ENCODE assay signal across 1 cellular context in the genomic region with DNA sequence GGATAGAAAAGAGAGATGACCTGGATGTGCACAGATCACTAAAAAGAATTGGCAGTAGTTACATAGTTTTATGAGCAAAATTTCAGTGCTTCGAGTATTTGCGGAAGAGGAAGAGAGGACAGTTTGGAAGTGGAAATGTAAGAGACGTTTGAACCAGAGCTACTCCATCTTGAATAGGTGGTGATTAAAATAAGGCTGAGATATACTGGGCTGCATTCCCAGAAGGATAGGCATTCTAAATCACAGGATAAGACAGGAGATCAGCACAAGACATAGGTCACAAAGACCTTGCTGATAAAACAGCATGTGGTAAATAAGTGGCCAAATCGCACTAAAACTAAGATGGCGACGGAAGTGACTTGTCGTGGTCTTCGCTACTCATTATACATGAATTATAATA.
TF ChIP-seq lines count a peak whose summit lies in the region.

No MANE protein-coding gene starts in this region.

TF ChIP-seq in K562, 482 proteins besides CTCF, POLR2A, EP300 and RAD21 (continued from another document):
- TF ChIP-seq, protein P1, sequence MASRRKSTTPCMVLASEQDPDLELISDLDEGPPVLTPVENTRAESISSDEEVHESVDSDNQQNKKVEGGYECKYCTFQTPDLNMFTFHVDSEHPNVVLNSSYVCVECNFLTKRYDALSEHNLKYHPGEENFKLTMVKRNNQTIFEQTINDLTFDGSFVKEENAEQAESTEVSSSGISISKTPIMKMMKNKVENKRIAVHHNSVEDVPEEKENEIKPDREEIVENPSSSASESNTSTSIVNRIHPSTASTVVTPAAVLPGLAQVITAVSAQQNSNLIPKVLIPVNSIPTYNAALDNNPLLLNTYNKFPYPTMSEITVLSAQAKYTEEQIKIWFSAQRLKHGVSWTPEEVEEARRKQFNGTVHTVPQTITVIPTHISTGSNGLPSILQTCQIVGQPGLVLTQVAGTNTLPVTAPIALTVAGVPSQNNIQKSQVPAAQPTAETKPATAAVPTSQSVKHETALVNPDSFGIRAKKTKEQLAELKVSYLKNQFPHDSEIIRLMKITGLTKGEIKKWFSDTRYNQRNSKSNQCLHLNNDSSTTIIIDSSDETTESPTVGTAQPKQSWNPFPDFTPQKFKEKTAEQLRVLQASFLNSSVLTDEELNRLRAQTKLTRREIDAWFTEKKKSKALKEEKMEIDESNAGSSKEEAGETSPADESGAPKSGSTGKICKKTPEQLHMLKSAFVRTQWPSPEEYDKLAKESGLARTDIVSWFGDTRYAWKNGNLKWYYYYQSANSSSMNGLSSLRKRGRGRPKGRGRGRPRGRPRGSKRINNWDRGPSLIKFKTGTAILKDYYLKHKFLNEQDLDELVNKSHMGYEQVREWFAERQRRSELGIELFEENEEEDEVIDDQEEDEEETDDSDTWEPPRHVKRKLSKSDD (conservative IDR thresholded peaks at IDR 0.05; ENCODE audit: low read length): no peak
- TF ChIP-seq HMGN3 (IDR thresholded peaks at IDR 0.05; ENCODE audit: borderline replicate concordance, extremely low read depth, insufficient read length, low read depth, low read length): no peak
- TF ChIP-seq NFRKB (IDR thresholded peaks at IDR 0.05; ENCODE audit: low read depth): no peak
- TF ChIP-seq FOXJ3 (CRISPR knock-in tag; IDR thresholded peaks at IDR 0.05): no peak
- TF ChIP-seq TCF7 (IDR thresholded peaks at IDR 0.05; ENCODE audit: borderline replicate concordance): no peak
- no peak for TF ChIP-seq GATAD2B (IDR thresholded peaks at IDR 0.05; ENCODE audit: borderline replicate concordance)
- TF ChIP-seq, protein P2, sequence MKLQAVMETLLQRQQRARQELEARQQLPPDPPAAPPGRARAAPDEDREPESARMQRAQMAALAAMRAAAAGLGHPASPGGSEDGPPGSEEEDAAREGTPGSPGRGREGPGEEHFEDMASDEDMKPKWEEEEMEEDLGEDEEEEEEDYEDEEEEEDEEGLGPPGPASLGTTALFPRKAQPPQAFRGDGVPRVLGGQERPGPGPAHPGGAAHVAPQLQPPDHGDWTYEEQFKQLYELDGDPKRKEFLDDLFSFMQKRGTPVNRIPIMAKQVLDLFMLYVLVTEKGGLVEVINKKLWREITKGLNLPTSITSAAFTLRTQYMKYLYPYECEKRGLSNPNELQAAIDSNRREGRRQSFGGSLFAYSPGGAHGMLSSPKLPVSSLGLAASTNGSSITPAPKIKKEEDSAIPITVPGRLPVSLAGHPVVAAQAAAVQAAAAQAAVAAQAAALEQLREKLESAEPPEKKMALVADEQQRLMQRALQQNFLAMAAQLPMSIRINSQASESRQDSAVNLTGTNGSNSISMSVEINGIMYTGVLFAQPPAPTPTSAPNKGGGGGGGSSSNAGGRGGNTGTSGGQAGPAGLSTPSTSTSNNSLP (IDR thresholded peaks at IDR 0.05; ENCODE audit: borderline replicate concordance, low read depth, low read length): no peak
- no peak for TF ChIP-seq HNRNPK (IDR thresholded peaks at IDR 0.05; ENCODE audit: low read depth, low read length, poor library complexity, severe bottlenecking)
- TF ChIP-seq ZNF561 (CRISPR knock-in tag; conservative IDR thresholded peaks at IDR 0.05): no peak
